In genomic region chr19:6744381-6745288, GRCh38 we compare ENCODE assay signal across 8 cellular contexts. TPM values are rescaled to one million over a fixed set of nuclear protein-coding genes. Genes with fewer than 3 reads are reported as not detected.
DNase-seq lines count a peak whose midpoint lies in the region; ATAC-seq and TF ChIP-seq lines count a peak whose summit lies in the region.

No MANE protein-coding gene starts in this region.

- intact Hi-C loops in Right ventricle myocardium inferior (cut with DNase I) (no loop called here), psoas muscle (cut with DNase I) (loop anchor here in 1 of 2 donors (10.0 kb wide), 1 partner anchor 370 kb away; the partner anchor contains the start of genes ALKBH7 and PSPN)

- peak overlapping the region; percentile 46 for H3K4me3 ChIP-seq in psoas muscle

- DNase-seq in EH (ENCODE audit: low read depth) (peak; percentile 96), SW 1271 (lab: John Stamatoyannopoulos, UW) (peak; percentile 75 to 85), Right ventricle myocardium inferior (ENCODE audit: missing footprints) (peak; percentile 89), psoas muscle (peak; percentile 91 to 95), DMS114 treated with DMSO at 0.1 percent for 48 hours (lab: John Stamatoyannopoulos, UW; ENCODE audit: unreplicated experiment) (no peak), SKM-1 treated with dmso at 0.1 percent for 144 hours (lab: John Stamatoyannopoulos, UW; ENCODE audit: unreplicated experiment) (no peak)
- DNase-seq in stimulated activated CD4-positive, alpha-beta T cell treated with anti-CD3 and anti-CD28 coated beads, Interleukin-4, amount 100 ng/mL, for 1 hour = no peak

- WGBS in psoas muscle, 3 donors = 9 to 21% (median 13%) methylated on average over 40 to 41 of the region's 41 CpGs

- peak; percentile 83 for ATAC-seq in Right ventricle myocardium inferior
- ATAC-seq in psoas muscle = peak; percentile 75 to 86 (median 79)
- no peak for ATAC-seq in HG02610 (IDR thresholded peaks at IDR 0.05; ENCODE audit: unreplicated experiment)

- no peaks in the 10 kb centered on the region for H3K9me3 ChIP-seq in psoas muscle

- peaks cover 68% of the 10 kb centered on the region for H3K4me1 ChIP-seq in psoas muscle

- H3K27me3 ChIP-seq in psoas muscle (ENCODE audit: insufficient read depth in 3 of 3, low read length in 2 of 3) = no peaks in the 10 kb centered on the region

- no peak for TF ChIP-seq CTCF in psoas muscle (IDR thresholded peaks at IDR 0.05)

- H3K27ac ChIP-seq in psoas muscle = peak overlapping the region; percentile 79

- H3K36me3 ChIP-seq in psoas muscle (ENCODE audit: insufficient read depth in 1 of 2, low read depth in 1 of 2) = peaks cover 4 to 70% of the 10 kb centered on the region in 2 donors

RNA-seq across cellular contexts. Expression of gene TRIP10, which starts 5.2 kb away (rescaled TPM):
- total RNA-seq in Right ventricle myocardium inferior (147 TPM), psoas muscle (100 to 1,000 TPM; 215 to 264 (median 223) TPM)
- 100 to 1,000 TPM; 104 to 297 (median 234) TPM for polyA plus RNA-seq in psoas muscle

RNA-seq across cellular contexts. Expression of gene GPR108, which starts 7.3 kb away (rescaled TPM):
- 23.9 TPM for total RNA-seq in Right ventricle myocardium inferior
- total RNA-seq in psoas muscle = 10 to 100 TPM; 12.5 to 27.8 (median 21.3) TPM
- 10 to 100 TPM; 19.3 to 25.7 (median 25.0) TPM for polyA plus RNA-seq in psoas muscle

RNA-seq across cellular contexts. Expression of gene SH2D3A, which starts 22.6 kb away (rescaled TPM):
- total RNA-seq in Right ventricle myocardium inferior = not detected
- under 1 TPM in 1 of 4 donors, not detected in 3; 0.13 TPM for total RNA-seq in psoas muscle
- under 1 TPM; 0.07 to 0.17 (median 0.10) TPM for polyA plus RNA-seq in psoas muscle

RNA-seq across cellular contexts. Expression of gene C3, which starts 24.2 kb away (rescaled TPM):
- 482 TPM for total RNA-seq in Right ventricle myocardium inferior
- 100 to 1,000 TPM in 2 of 4 donors, 10 to 100 TPM in 2; 78.6 to 120 (median 94.9) TPM for total RNA-seq in psoas muscle
- polyA plus RNA-seq in psoas muscle = 10 to 100 TPM; 37.7 to 88.8 (median 72.7) TPM

RNA-seq across cellular contexts. Expression of gene VAV1, which starts 27.9 kb away (rescaled TPM):
- total RNA-seq in Right ventricle myocardium inferior = 3.1 TPM
- total RNA-seq in psoas muscle = 1 to 10 TPM; 1.1 to 1.8 (median 1.7) TPM
- polyA plus RNA-seq in psoas muscle = under 1 TPM; 0.20 to 0.39 (median 0.38) TPM

Comparison
In these comparisons a context has a peak if more than half of its experiments do, and no peak if none do; other contexts are left out.
1. DNase-seq: peak in EH (single experiment), SW 1271 (2 of 2), Right ventricle myocardium inferior (single experiment) and psoas muscle (2 of 2); none in DMS114 treated with DMSO at 0.1 percent for 48 hours (single experiment), SKM-1 treated with dmso at 0.1 percent for 144 hours (single experiment) and stimulated activated CD4-positive, alpha-beta T cell treated with anti-CD3 and anti-CD28 coated beads, Interleukin-4, amount 100 ng/mL, for 1 hour (single experiment).